1 cellular context compared by ENCODE assay signal in the genomic region with DNA sequence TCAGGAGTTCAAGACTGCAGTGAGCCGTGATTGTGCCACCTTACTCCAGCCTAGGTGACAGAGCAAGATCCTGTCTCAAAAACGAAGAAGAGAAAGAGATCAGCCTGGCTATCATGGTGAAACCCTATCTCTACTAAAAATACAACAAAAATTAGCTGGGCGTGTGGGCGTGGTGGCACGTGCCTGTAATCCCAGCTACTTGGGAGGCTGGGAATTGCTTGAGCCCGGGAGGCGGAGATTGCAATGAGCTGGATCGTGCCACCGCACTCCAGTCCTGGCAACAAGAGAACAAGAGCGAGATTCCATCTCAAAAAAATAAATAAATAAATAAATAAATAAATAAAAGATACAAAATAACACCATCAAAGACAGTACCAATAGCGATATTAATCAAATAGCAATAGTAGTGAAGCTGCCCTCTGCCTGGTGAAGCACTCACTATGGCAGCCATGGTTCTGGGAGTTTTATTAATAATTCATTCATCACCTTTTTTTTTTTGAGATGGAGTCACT.
A peak's percentile ranks its signal among the peaks of the same experiment; 100 is the strongest.
TF ChIP-seq lines count a peak whose summit lies in the region.

No MANE protein-coding gene starts in this region.

TF ChIP-seq in HEK293, 187 proteins besides CTCF, POLR2A, EP300 and RAD21 (continued from another document and continues in another):
- TF ChIP-seq, protein P1, sequence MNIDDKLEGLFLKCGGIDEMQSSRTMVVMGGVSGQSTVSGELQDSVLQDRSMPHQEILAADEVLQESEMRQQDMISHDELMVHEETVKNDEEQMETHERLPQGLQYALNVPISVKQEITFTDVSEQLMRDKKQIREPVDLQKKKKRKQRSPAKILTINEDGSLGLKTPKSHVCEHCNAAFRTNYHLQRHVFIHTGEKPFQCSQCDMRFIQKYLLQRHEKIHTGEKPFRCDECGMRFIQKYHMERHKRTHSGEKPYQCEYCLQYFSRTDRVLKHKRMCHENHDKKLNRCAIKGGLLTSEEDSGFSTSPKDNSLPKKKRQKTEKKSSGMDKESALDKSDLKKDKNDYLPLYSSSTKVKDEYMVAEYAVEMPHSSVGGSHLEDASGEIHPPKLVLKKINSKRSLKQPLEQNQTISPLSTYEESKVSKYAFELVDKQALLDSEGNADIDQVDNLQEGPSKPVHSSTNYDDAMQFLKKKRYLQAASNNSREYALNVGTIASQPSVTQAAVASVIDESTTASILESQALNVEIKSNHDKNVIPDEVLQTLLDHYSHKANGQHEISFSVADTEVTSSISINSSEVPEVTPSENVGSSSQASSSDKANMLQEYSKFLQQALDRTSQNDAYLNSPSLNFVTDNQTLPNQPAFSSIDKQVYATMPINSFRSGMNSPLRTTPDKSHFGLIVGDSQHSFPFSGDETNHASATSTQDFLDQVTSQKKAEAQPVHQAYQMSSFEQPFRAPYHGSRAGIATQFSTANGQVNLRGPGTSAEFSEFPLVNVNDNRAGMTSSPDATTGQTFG (tag by site-specific recombination; IDR thresholded peaks at IDR 0.05; ENCODE audit: borderline replicate concordance): no peak
- TF ChIP-seq, protein P2, sequence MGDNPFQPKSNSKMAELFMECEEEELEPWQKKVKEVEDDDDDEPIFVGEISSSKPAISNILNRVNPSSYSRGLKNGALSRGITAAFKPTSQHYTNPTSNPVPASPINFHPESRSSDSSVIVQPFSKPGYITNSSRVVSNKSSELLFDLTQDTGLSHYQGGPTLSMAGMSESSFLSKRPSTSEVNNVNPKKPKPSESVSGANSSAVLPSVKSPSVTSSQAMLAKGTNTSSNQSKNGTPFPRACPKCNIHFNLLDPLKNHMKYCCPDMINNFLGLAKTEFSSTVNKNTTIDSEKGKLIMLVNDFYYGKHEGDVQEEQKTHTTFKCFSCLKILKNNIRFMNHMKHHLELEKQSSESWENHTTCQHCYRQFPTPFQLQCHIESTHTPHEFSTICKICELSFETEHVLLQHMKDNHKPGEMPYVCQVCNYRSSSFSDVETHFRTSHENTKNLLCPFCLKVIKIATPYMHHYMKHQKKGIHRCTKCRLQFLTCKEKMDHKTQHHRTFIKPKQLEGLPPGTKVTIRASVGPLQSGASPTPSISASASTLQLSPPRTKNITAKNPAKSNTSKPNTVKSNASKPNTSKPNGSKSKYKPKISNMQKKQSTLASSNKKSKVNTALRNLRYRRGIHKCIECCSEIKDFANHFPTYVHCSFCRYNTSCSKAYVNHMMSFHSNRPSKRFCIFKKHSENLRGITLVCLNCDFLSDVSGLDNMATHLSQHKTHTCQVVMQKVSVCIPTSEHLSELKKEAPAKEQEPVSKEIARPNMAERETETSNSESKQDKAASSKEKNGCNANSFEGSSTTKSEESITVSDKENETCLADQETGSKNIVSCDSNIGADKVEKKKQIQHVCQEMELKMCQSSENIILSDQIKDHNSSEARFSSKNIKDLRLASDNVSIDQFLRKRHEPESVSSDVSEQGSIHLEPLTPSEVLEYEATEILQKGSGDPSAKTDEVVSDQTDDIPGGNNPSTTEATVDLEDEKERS (tag by site-specific recombination; IDR thresholded peaks at IDR 0.05): no peak
- TF ChIP-seq ZNF571 (tag by site-specific recombination; IDR thresholded peaks at IDR 0.05): no peak
- no peak for TF ChIP-seq GLIS2 (tag by site-specific recombination; IDR thresholded peaks at IDR 0.05)
- TF ChIP-seq, protein P3, sequence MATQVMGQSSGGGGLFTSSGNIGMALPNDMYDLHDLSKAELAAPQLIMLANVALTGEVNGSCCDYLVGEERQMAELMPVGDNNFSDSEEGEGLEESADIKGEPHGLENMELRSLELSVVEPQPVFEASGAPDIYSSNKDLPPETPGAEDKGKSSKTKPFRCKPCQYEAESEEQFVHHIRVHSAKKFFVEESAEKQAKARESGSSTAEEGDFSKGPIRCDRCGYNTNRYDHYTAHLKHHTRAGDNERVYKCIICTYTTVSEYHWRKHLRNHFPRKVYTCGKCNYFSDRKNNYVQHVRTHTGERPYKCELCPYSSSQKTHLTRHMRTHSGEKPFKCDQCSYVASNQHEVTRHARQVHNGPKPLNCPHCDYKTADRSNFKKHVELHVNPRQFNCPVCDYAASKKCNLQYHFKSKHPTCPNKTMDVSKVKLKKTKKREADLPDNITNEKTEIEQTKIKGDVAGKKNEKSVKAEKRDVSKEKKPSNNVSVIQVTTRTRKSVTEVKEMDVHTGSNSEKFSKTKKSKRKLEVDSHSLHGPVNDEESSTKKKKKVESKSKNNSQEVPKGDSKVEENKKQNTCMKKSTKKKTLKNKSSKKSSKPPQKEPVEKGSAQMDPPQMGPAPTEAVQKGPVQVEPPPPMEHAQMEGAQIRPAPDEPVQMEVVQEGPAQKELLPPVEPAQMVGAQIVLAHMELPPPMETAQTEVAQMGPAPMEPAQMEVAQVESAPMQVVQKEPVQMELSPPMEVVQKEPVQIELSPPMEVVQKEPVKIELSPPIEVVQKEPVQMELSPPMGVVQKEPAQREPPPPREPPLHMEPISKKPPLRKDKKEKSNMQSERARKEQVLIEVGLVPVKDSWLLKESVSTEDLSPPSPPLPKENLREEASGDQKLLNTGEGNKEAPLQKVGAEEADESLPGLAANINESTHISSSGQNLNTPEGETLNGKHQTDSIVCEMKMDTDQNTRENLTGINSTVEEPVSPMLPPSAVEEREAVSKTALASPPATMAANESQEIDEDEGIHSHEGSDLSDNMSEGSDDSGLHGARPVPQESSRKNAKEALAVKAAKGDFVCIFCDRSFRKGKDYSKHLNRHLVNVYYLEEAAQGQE (tag by site-specific recombination; IDR thresholded peaks at IDR 0.05): no peak
- no peak for TF ChIP-seq SP7 (tag by site-specific recombination; IDR thresholded peaks at IDR 0.05)
- TF ChIP-seq, protein P4, sequence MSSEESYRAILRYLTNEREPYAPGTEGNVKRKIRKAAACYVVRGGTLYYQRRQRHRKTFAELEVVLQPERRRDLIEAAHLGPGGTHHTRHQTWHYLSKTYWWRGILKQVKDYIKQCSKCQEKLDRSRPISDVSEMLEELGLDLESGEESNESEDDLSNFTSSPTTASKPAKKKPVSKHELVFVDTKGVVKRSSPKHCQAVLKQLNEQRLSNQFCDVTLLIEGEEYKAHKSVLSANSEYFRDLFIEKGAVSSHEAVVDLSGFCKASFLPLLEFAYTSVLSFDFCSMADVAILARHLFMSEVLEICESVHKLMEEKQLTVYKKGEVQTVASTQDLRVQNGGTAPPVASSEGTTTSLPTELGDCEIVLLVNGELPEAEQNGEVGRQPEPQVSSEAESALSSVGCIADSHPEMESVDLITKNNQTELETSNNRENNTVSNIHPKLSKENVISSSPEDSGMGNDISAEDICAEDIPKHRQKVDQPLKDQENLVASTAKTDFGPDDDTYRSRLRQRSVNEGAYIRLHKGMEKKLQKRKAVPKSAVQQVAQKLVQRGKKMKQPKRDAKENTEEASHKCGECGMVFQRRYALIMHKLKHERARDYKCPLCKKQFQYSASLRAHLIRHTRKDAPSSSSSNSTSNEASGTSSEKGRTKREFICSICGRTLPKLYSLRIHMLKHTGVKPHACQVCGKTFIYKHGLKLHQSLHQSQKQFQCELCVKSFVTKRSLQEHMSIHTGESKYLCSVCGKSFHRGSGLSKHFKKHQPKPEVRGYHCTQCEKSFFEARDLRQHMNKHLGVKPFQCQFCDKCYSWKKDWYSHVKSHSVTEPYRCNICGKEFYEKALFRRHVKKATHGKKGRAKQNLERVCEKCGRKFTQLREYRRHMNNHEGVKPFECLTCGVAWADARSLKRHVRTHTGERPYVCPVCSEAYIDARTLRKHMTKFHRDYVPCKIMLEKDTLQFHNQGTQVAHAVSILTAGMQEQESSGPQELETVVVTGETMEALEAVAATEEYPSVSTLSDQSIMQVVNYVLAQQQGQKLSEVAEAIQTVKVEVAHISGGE (tag by site-specific recombination; conservative IDR thresholded peaks at IDR 0.05; ENCODE audit: low read depth): peak; percentile 53; the same call in 1 of the 2 replicates
- no peak for TF ChIP-seq ZNF600 (tag by site-specific recombination; IDR thresholded peaks at IDR 0.05)
- no peak for TF ChIP-seq ZNF114 (tag by site-specific recombination; IDR thresholded peaks at IDR 0.05)
- 0 out of 2 replicates have a peak, but pooled peaks have one; percentile 25 for TF ChIP-seq KLF9 (tag by site-specific recombination; IDR thresholded peaks at IDR 0.05; ENCODE audit: low read depth)
- TF ChIP-seq ZBTB8A (tag by site-specific recombination; IDR thresholded peaks at IDR 0.05): peak; percentile 30; the same call in 1 of the 2 replicates
- TF ChIP-seq, protein P5, sequence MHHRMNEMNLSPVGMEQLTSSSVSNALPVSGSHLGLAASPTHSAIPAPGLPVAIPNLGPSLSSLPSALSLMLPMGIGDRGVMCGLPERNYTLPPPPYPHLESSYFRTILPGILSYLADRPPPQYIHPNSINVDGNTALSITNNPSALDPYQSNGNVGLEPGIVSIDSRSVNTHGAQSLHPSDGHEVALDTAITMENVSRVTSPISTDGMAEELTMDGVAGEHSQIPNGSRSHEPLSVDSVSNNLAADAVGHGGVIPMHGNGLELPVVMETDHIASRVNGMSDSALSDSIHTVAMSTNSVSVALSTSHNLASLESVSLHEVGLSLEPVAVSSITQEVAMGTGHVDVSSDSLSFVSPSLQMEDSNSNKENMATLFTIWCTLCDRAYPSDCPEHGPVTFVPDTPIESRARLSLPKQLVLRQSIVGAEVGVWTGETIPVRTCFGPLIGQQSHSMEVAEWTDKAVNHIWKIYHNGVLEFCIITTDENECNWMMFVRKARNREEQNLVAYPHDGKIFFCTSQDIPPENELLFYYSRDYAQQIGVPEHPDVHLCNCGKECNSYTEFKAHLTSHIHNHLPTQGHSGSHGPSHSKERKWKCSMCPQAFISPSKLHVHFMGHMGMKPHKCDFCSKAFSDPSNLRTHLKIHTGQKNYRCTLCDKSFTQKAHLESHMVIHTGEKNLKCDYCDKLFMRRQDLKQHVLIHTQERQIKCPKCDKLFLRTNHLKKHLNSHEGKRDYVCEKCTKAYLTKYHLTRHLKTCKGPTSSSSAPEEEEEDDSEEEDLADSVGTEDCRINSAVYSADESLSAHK (tag by site-specific recombination; IDR thresholded peaks at IDR 0.05): no peak
- TF ChIP-seq ZNF202 (tag by site-specific recombination; IDR thresholded peaks at IDR 0.05; ENCODE audit: borderline replicate concordance): no peak
- TF ChIP-seq SCRT1 (tag by site-specific recombination; IDR thresholded peaks at IDR 0.05; ENCODE audit: borderline replicate concordance): no peak
- no peak for TF ChIP-seq ZNF155 (tag by site-specific recombination; IDR thresholded peaks at IDR 0.05)
- no peak for TF ChIP-seq ZNF785 (tag by site-specific recombination; IDR thresholded peaks at IDR 0.05)
- peak; percentile 80 for TF ChIP-seq ZNF394 (tag by site-specific recombination; IDR thresholded peaks at IDR 0.05; ENCODE audit: borderline replicate concordance)
- TF ChIP-seq, protein P6, sequence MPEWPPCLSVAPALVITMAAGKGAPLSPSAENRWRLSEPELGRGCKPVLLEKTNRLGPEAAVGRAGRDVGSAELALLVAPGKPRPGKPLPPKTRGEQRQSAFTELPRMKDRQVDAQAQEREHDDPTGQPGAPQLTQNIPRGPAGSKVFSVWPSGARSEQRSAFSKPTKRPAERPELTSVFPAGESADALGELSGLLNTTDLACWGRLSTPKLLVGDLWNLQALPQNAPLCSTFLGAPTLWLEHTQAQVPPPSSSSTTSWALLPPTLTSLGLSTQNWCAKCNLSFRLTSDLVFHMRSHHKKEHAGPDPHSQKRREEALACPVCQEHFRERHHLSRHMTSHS (tag by site-specific recombination; IDR thresholded peaks at IDR 0.05): no peak
- TF ChIP-seq, protein P7, sequence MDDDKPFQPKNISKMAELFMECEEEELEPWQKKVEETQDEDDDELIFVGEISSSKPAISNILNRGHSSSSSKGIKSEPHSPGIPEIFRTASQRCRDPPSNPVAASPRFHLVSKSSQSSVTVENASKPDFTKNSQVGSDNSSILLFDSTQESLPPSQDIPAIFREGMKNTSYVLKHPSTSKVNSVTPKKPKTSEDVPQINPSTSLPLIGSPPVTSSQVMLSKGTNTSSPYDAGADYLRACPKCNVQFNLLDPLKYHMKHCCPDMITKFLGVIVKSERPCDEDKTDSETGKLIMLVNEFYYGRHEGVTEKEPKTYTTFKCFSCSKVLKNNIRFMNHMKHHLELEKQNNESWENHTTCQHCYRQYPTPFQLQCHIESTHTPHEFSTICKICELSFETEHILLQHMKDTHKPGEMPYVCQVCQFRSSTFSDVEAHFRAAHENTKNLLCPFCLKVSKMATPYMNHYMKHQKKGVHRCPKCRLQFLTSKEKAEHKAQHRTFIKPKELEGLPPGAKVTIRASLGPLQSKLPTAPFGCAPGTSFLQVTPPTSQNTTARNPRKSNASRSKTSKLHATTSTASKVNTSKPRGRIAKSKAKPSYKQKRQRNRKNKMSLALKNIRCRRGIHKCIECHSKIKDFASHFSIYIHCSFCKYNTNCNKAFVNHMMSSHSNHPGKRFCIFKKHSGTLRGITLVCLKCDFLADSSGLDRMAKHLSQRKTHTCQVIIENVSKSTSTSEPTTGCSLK (tag by site-specific recombination; IDR thresholded peaks at IDR 0.05): no peak
- TF ChIP-seq, protein P8, sequence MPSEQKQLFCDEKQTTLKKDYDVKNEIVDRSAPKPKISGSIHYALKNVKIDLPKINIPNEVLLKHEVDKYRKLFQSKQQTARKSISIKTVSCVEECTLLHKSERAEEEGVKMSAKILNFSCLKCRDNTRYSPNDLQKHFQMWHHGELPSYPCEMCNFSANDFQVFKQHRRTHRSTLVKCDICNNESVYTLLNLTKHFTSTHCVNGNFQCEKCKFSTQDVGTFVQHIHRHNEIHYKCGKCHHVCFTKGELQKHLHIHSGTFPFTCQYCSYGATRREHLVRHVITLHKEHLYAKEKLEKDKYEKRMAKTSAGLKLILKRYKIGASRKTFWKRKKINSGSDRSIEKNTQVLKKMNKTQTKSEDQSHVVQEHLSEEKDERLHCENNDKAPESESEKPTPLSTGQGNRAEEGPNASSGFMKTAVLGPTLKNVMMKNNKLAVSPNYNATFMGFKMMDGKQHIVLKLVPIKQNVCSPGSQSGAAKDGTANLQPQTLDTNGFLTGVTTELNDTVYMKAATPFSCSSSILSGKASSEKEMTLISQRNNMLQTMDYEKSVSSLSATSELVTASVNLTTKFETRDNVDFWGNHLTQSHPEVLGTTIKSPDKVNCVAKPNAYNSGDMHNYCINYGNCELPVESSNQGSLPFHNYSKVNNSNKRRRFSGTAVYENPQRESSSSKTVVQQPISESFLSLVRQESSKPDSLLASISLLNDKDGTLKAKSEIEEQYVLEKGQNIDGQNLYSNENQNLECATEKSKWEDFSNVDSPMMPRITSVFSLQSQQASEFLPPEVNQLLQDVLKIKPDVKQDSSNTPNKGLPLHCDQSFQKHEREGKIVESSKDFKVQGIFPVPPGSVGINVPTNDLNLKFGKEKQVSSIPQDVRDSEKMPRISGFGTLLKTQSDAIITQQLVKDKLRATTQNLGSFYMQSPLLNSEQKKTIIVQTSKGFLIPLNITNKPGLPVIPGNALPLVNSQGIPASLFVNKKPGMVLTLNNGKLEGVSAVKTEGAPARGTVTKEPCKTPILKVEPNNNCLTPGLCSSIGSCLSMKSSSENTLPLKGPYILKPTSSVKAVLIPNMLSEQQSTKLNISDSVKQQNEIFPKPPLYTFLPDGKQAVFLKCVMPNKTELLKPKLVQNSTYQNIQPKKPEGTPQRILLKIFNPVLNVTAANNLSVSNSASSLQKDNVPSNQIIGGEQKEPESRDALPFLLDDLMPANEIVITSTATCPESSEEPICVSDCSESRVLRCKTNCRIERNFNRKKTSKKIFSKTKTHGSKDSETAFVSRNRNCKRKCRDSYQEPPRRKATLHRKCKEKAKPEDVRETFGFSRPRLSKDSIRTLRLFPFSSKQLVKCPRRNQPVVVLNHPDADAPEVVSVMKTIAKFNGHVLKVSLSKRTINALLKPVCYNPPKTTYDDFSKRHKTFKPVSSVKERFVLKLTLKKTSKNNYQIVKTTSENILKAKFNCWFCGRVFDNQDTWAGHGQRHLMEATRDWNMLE (tag by site-specific recombination; conservative IDR thresholded peaks at IDR 0.05; ENCODE audit: low read depth): peak; percentile 65
- no peak for TF ChIP-seq REPIN1 (tag by site-specific recombination; IDR thresholded peaks at IDR 0.05; ENCODE audit: low read depth)
- TF ChIP-seq ZNF626 (tag by site-specific recombination; IDR thresholded peaks at IDR 0.05): no peak
- TF ChIP-seq ZNF211 (tag by site-specific recombination; IDR thresholded peaks at IDR 0.05; ENCODE audit: low read depth): no peak
- TF ChIP-seq ZNF366 (tag by site-specific recombination; conservative IDR thresholded peaks at IDR 0.05): no peak
- no peak for TF ChIP-seq KLF16 (tag by site-specific recombination; IDR thresholded peaks at IDR 0.05)
- peak; percentile 60 for TF ChIP-seq ZNF426 (tag by site-specific recombination; IDR thresholded peaks at IDR 0.05)
- no peak for TF ChIP-seq ZNF501 (tag by site-specific recombination; IDR thresholded peaks at IDR 0.05)
